ENCODE assay signal across 8 cellular contexts in genomic region chr12:6699989-6700645, GRCh38. TPM values are rescaled to one million over a fixed set of nuclear protein-coding genes. Genes with fewer than 3 reads are reported as not detected.
DNase-seq lines count a peak whose midpoint lies in the region; ATAC-seq and TF ChIP-seq lines count a peak whose summit lies in the region.

No MANE protein-coding gene starts in this region.

- peak; percentile 48 for DNase-seq in AG20443 (ENCODE audit: low spot score)
- no peak for DNase-seq in Jurkat, Clone E6-1 (ENCODE audit: low read depth, low spot score)
- no peak for DNase-seq in astrocyte of the cerebellum (ENCODE audit: low read depth)
- DNase-seq in islet precursor cell = peak; percentile 65
- no peak for DNase-seq in stomach
- DNase-seq in GM19238 (ENCODE audit: insufficient read length, low spot score) = no peak

- TF ChIP-seq CTCF in astrocyte of the cerebellum (IDR thresholded peaks at IDR 0.05; ENCODE audit: low read depth, low read length, missing control alignments) (no peak), stomach (IDR thresholded peaks at IDR 0.05) (no peak)

- 0 to 2% (median 1%) methylated on average over 32 to 64 of the region's 65 CpGs for WGBS in stomach, 5 donors

- ATAC-seq in GM18517 (IDR thresholded peaks at IDR 0.05; ENCODE audit: unreplicated experiment) = no peak
- ATAC-seq in GM19023 (IDR thresholded peaks at IDR 0.05; ENCODE audit: unreplicated experiment) = no peak

- H3K4me1 ChIP-seq in stomach = peaks cover 14 to 22% (median 18%) of the 10 kb centered on the region in 4 donors

- H3K36me3 ChIP-seq in stomach = no peaks in the 10 kb centered on the region

- no peaks in the 10 kb centered on the region for H3K9me3 ChIP-seq in stomach

- peak overlapping the region; percentile 39 for H3K4me3 ChIP-seq in Jurkat, Clone E6-1 (ENCODE audit: low read length)
- H3K4me3 ChIP-seq in astrocyte of the cerebellum (ENCODE audit: low read depth, low read length) = peak overlapping the region; percentile 58
- peak overlapping the region; percentile 46 to 68 (median 52) for H3K4me3 ChIP-seq in stomach

- no peak for TF ChIP-seq POLR2A in stomach (IDR thresholded peaks at IDR 0.05)

- TF ChIP-seq EP300 in stomach (IDR thresholded peaks at IDR 0.05) = no peak

- peaks cover 9 to 98% (median 62%) of the 10 kb centered on the region in 3 donors for H3K27me3 ChIP-seq in stomach

- intact Hi-C loops in stomach (cut with DNase I; ENCODE audit: low total_unique reads) = no loop called here

- H3K27ac ChIP-seq in stomach = peak overlapping the region in 1 of 5 donors; percentile 16

- in situ Hi-C loops in astrocyte of the cerebellum (cut with HindIII; ENCODE audit: low sequenced_read_pairs) = no loop called here

RNA-seq across cellular contexts. Expression of gene PIANP, which starts 0.5 kb away (rescaled TPM):
- polyA plus RNA-seq in Jurkat, Clone E6-1 (2012; ENCODE audit: insufficient read depth, insufficient read length) = 3.7 TPM
- under 1 TPM in 2 of 5 donors, not detected in 3; 0.14 to 0.37 TPM for total RNA-seq in stomach
- polyA plus RNA-seq in stomach = 1 to 10 TPM in 2 of 3 donors, under 1 TPM in 1; 0.50 to 1.7 (median 1.5) TPM

RNA-seq across cellular contexts. Expression of gene ZNF384, which starts 10.9 kb away (rescaled TPM):
- 72.9 TPM for polyA plus RNA-seq in Jurkat, Clone E6-1 (2012; ENCODE audit: insufficient read depth, insufficient read length)
- total RNA-seq in stomach = 100 to 1,000 TPM in 1 of 5 donors, 10 to 100 TPM in 4; 16.5 to 207 (median 35.6) TPM
- 10 to 100 TPM; 16.7 to 21.8 (median 20.2) TPM for polyA plus RNA-seq in stomach

RNA-seq across cellular contexts. Expression of gene COPS7A, which starts 23.7 kb away (rescaled TPM):
- 48.5 TPM for polyA plus RNA-seq in Jurkat, Clone E6-1 (2012; ENCODE audit: insufficient read depth, insufficient read length)
- total RNA-seq in stomach = 10 to 100 TPM in 4 of 5 donors, 1 to 10 TPM in 1; 5.8 to 50.0 (median 25.7) TPM
- 10 to 100 TPM; 45.2 to 54.2 (median 51.6) TPM for polyA plus RNA-seq in stomach

RNA-seq across cellular contexts. Expression of gene ING4, which starts 37.2 kb away (rescaled TPM):
- 59.8 TPM for polyA plus RNA-seq in Jurkat, Clone E6-1 (2012; ENCODE audit: insufficient read depth, insufficient read length)
- 10 to 100 TPM in 4 of 5 donors, 1 to 10 TPM in 1; 8.7 to 51.8 (median 33.5) TPM for total RNA-seq in stomach
- polyA plus RNA-seq in stomach = 10 to 100 TPM; 25.5 to 53.6 (median 43.6) TPM

RNA-seq across cellular contexts. Expression of gene MLF2, which starts 52.8 kb away (rescaled TPM):
- polyA plus RNA-seq in Jurkat, Clone E6-1 (2012; ENCODE audit: insufficient read depth, insufficient read length) = 174 TPM
- total RNA-seq in stomach = 100 to 1,000 TPM in 4 of 5 donors, 1 to 10 TPM in 1; 9.3 to 296 (median 128) TPM
- 100 to 1,000 TPM; 168 to 183 (median 180) TPM for polyA plus RNA-seq in stomach

Comparison
In these comparisons a context has a peak if more than half of its experiments do, and no peak if none do; other contexts are left out.
1. DNase-seq: peak in AG20443 (single experiment) and islet precursor cell (single experiment); none in Jurkat, Clone E6-1 (single experiment), astrocyte of the cerebellum (single experiment), stomach (single experiment) and GM19238 (single experiment).
2. Peak in every context shown above with its lines, with median percentiles within 50 percentile points of each other: H3K4me3 ChIP-seq.